In the genomic region with DNA sequence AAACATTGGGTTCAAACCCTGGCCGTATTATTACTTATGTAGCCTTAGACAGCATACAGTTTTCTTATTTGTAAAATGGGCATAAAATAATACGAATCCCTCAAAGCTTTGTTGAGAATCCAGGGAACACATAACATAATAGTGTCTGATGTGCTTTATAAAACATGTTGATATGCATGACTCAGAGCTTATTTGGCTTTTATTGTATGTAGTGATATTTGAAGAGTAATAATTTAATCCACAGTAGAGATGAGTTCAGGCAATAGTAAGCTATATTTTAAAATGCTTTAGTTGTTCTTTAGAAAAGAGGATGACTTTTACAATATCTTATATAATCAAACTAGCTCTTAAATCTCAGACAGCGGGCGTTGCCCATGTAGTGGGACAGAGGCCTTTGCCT, we compare ENCODE assay signal across 34 cellular contexts.
"Had no signal": no experiment of that assay in that cellular context is flagged by ENCODE, and none has a peak within 500 bp of the region (broad histone marks: within the 10 kb centered on the region; RNA-seq: fewer than 3 reads in every experiment).

No MANE protein-coding gene starts in this region.

- H3K36me3 ChIP-seq: MG63 had no signal

- DNase-seq: Karpas-422, Kasumi-1, MG63, MM.1S, MV-4-11, NCI-H1048, NCI-H1092, NCI-H1092 treated with DMSO at 0.1 percent for 48 hours, NCI-H1105, NCI-H1105 treated with DMSO at 0.1 percent for 48 hours, NCI-H1417, NCI-H1417 treated with DMSO at 0.1 percent for 48 hours, NCI-H1436, NCI-H1436 treated with DMSO at 0.1 percent for 48 hours, NCI-H146, NCI-H1694, NCI-H1694 treated with DMSO at 0.1 percent for 48 hours, NCI-H187, NCI-H187 treated with DMSO at 0.1 percent for 48 hours, NCI-H1930, NCI-H2029, NCI-H2029 treated with DMSO at 0.1 percent for 48 hours, NCI-H2081, NCI-H2081 treated with DMSO at 0.1 percent for 48 hours, NCI-H2107, NCI-H2171, NCI-H2171 treated with DMSO at 0.1 percent for 48 hours, NCI-H2227 treated with DMSO at 0.1 percent for 48 hours, NCI-H226, NCI-H345, NCI-H446, NCI-H446 treated with DMSO at 0.1 percent for 48 hours, NCI-H510A, NCI-H510A treated with DMSO at 0.1 percent for 48 hours had no signal

- H3K9me3 ChIP-seq: MG63 had no signal

- H3K27me3 ChIP-seq: MG63 had no signal

- H3K4me3 ChIP-seq: MG63 had no signal
